ENCODE assay signal across 10 cellular contexts in the genomic region with DNA sequence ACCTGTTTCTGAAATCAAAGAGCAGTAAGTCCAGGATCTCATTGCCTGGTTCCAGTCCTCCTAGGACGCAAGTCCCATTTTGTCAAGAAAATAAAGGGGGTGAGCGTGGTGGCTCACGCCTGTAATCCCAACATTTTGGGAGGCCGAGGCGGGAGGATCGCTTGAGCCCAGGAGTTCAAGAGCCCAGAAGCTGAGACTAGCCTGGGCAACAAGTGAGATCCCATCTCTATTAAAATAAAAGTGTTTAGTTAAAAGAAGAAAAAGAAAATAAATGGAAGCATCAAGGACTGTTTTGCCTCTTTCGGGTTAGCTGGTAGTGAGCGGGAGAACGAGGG. TPM values are rescaled to one million over a fixed set of nuclear protein-coding genes. Genes with fewer than 3 reads are reported as not detected.
DNase-seq lines count a peak whose midpoint lies in the region; ATAC-seq, FAIRE-seq and TF ChIP-seq lines count a peak whose summit lies in the region.
"Had no signal": no experiment of that assay in that cellular context is flagged by ENCODE, and none has a peak within 500 bp of the region (broad histone marks: within the 10 kb centered on the region; RNA-seq: fewer than 3 reads in every experiment).

No MANE protein-coding gene starts in this region.

- no peak for FAIRE-seq in keratinocyte (lab: Jason Lieb, UNC)

- CTCF ChIA-PET in activated CD8-positive, alpha-beta T cell treated with anti-CD3 and anti-CD28 coated beads, Interleukin-2, amount 10 ng/mL, durations not matched to agents 7 days and 5 days (lab: Charles Lee), result interaction anchor here (1.3 to 2.8 kb wide), 4 partner anchors 15 to 471 kb away, joined by 3 to 7 read pairs (median 3); a partner anchor contains a TSS

- H4K20me1 ChIP-seq in keratinocyte (ENCODE audit: control insufficient read depth, extremely low read depth, insufficient read depth, low read length), result no peaks in the 10 kb centered on the region

- peaks cover 23% of the 10 kb centered on the region for H3K4me1 Mint-ChIP-seq in T-helper 1 cell treated with Interleukin-12 subunit alpha and Interleukin-12 subunit beta and Interleukin-4 antibody, amounts not matched to agents 30 μg/mL and 1 μg/mL, for 36 hours (ENCODE audit: low read depth)
- peaks cover 48% of the 10 kb centered on the region for H3K4me1 Mint-ChIP-seq in activated CD8-positive, alpha-beta T cell treated with anti-CD3 and anti-CD28 coated beads, Interleukin-2, amount 10 ng/mL, durations not matched to agents 7 days and 5 days (ENCODE audit: low read depth)

- H3K36me3 ChIP-seq in keratinocyte (ENCODE audit: control insufficient read depth in 2 of 2, extremely low read depth in 1 of 2, insufficient read depth in 2 of 2, low read length in 2 of 2), result peaks cover 0 to 4% of the 10 kb centered on the region in 2 experiments
- peaks cover 0 to 16% (median 11%) of the 10 kb centered on the region in 5 donors for H3K36me3 ChIP-seq in subcutaneous abdominal adipose tissue (ENCODE audit: control insufficient read depth in 5 of 5, insufficient read depth in 5 of 5, low read length in 5 of 5)

- no peak for TF ChIP-seq CTCF in keratinocyte (optimal IDR thresholded peaks at IDR 0.05 in 1 of 3, IDR thresholded peaks at IDR 0.05 in 1 of 3, conservative IDR thresholded peaks at IDR 0.05 in 1 of 3; ENCODE audit: extremely low read depth in 1 of 3, insufficient read depth in 2 of 3, low read length in 3 of 3)

- peak overlapping the region; percentile 93 for H3K27ac Mint-ChIP-seq in T-helper 1 cell treated with Interleukin-12 subunit alpha and Interleukin-12 subunit beta and Interleukin-4 antibody, amounts not matched to agents 30 μg/mL and 1 μg/mL, for 36 hours
- peak overlapping the region; percentile 95 for H3K27ac Mint-ChIP-seq in activated CD8-positive, alpha-beta T cell treated with anti-CD3 and anti-CD28 coated beads, Interleukin-2, amount 10 ng/mL, durations not matched to agents 7 days and 5 days

- POLR2A ChIA-PET in activated CD8-positive, alpha-beta T cell treated with anti-CD3 and anti-CD28 coated beads, Interleukin-2, amount 10 ng/mL, durations not matched to agents 7 days and 5 days (lab: Charles Lee), result interaction anchor here (0.6 to 1.4 kb wide), 10 partner anchors 9 to 133 kb away, joined by 3 to 10 read pairs (median 4); a partner anchor contains a TSS

- peaks cover 10% of the 10 kb centered on the region for H3K36me3 Mint-ChIP-seq in T-helper 1 cell treated with Interleukin-12 subunit alpha and Interleukin-12 subunit beta and Interleukin-4 antibody, amounts not matched to agents 30 μg/mL and 1 μg/mL, for 36 hours (ENCODE audit: low read depth)
- peaks cover 19% of the 10 kb centered on the region for H3K36me3 Mint-ChIP-seq in activated CD8-positive, alpha-beta T cell treated with anti-CD3 and anti-CD28 coated beads, Interleukin-2, amount 10 ng/mL, durations not matched to agents 7 days and 5 days (ENCODE audit: low read depth)

- peak overlapping the region in 2 of 3 experiments; percentile 72 to 74 for H3K4me3 ChIP-seq in keratinocyte (ENCODE audit: control insufficient read depth in 2 of 3, extremely low read depth in 1 of 3, insufficient read depth in 2 of 3, low read depth in 1 of 3, low read length in 3 of 3)
- peak overlapping the region; percentile 72 to 95 (median 87) for H3K4me3 ChIP-seq in subcutaneous abdominal adipose tissue (ENCODE audit: low read depth in 1 of 5, low read length in 5 of 5)

- DNase-seq in T-helper 1 cell (no peak), keratinocyte (ENCODE audit: low read depth, low spot score) (no peak), NOMO-1 treated with dmso at 0.1 percent for 144 hours (lab: John Stamatoyannopoulos, UW; ENCODE audit: unreplicated experiment) (no peak), islet precursor cell (no peak), amniotic stem cell (lab: John Stamatoyannopoulos, UW) (no peak)
- DNase-seq in activated CD8-positive, alpha-beta T cell treated with anti-CD3 and anti-CD28 coated beads, Interleukin-2, amount 10 ng/mL, durations not matched to agents 7 days and 5 days, result no peak

- peak overlapping the region; percentile 87 for H3K4me3 Mint-ChIP-seq in T-helper 1 cell treated with Interleukin-12 subunit alpha and Interleukin-12 subunit beta and Interleukin-4 antibody, amounts not matched to agents 30 μg/mL and 1 μg/mL, for 36 hours
- peak overlapping the region; percentile 87 for H3K4me3 Mint-ChIP-seq in activated CD8-positive, alpha-beta T cell treated with anti-CD3 and anti-CD28 coated beads, Interleukin-2, amount 10 ng/mL, durations not matched to agents 7 days and 5 days

- no peaks in the 10 kb centered on the region for H3K79me2 ChIP-seq in keratinocyte (ENCODE audit: control insufficient read depth, insufficient read depth, low read length)

- H3K27ac ChIP-seq in keratinocyte (ENCODE audit: control insufficient read depth, insufficient read depth, low read length) (no peak overlapping the region), subcutaneous abdominal adipose tissue (ENCODE audit: low read depth, low read length) (no peak overlapping the region)

- peak overlapping the region; percentile 18 for H3K9ac ChIP-seq in keratinocyte (ENCODE audit: control insufficient read depth, extremely low read depth, insufficient read depth, low read length)
- peak overlapping the region in 3 of 5 donors; percentile 78 to 92 (median 88) for H3K9ac ChIP-seq in subcutaneous abdominal adipose tissue (ENCODE audit: low read length in 5 of 5)

- no peaks in the 10 kb centered on the region for H3K9me3 ChIP-seq in keratinocyte (ENCODE audit: control insufficient read depth, low read depth, low read length)
- H3K9me3 ChIP-seq in subcutaneous abdominal adipose tissue (ENCODE audit: control insufficient read depth in 5 of 5, low read length in 5 of 5), result peaks cover 0 to 13% (median 8%) of the 10 kb centered on the region in 5 donors

- dilution Hi-C loops in keratinocyte (cut with MboI; ENCODE audit: extremely low pct_ligation_motif_present, low sequenced_read_pairs), result no loop called here

- no peak for ATAC-seq in activated CD8-positive, alpha-beta T cell treated with anti-CD3 and anti-CD28 coated beads, Interleukin-2, amount 10 ng/mL, durations not matched to agents 7 days and 5 days

- H3K27me3 Mint-ChIP-seq in T-helper 1 cell treated with Interleukin-12 subunit alpha and Interleukin-12 subunit beta and Interleukin-4 antibody, amounts not matched to agents 30 μg/mL and 1 μg/mL, for 36 hours (ENCODE audit: low read depth), result no peaks in the 10 kb centered on the region
- no peaks in the 10 kb centered on the region for H3K27me3 Mint-ChIP-seq in activated CD8-positive, alpha-beta T cell treated with anti-CD3 and anti-CD28 coated beads, Interleukin-2, amount 10 ng/mL, durations not matched to agents 7 days and 5 days (ENCODE audit: low read depth)

- no peaks in the 10 kb centered on the region for H3K9me1 ChIP-seq in keratinocyte (ENCODE audit: control insufficient read depth, extremely low read depth, insufficient read depth, low read length)

- H3K9me3 Mint-ChIP-seq in T-helper 1 cell treated with Interleukin-12 subunit alpha and Interleukin-12 subunit beta and Interleukin-4 antibody, amounts not matched to agents 30 μg/mL and 1 μg/mL, for 36 hours, result peaks cover 13% of the 10 kb centered on the region
- H3K9me3 Mint-ChIP-seq in activated CD8-positive, alpha-beta T cell treated with anti-CD3 and anti-CD28 coated beads, Interleukin-2, amount 10 ng/mL, durations not matched to agents 7 days and 5 days (ENCODE audit: insufficient read depth), result peaks cover 11% of the 10 kb centered on the region

- H3K4me1 ChIP-seq in keratinocyte (ENCODE audit: control insufficient read depth, extremely low read depth, insufficient read depth, low read length) (peaks cover 3% of the 10 kb centered on the region), subcutaneous abdominal adipose tissue (ENCODE audit: control insufficient read depth in 5 of 5, insufficient read depth in 5 of 5, low read length in 5 of 5) (peaks cover 0 to 17% (median 13%) of the 10 kb centered on the region in 5 donors)

- peak overlapping the region; percentile 61 for H3K4me2 ChIP-seq in keratinocyte (ENCODE audit: control insufficient read depth, extremely low read depth, insufficient read depth, low read depth, low read length)

- H3K27me3 ChIP-seq in keratinocyte (ENCODE audit: control insufficient read depth, extremely low read depth, insufficient read depth, low read length) (no peaks in the 10 kb centered on the region), subcutaneous abdominal adipose tissue (ENCODE audit: control insufficient read depth in 5 of 5, insufficient read depth in 4 of 5, low read length in 5 of 5) (no peaks in the 10 kb centered on the region)

- peak overlapping the region; percentile 71 for H2AFZ ChIP-seq in keratinocyte (ENCODE audit: control insufficient read depth, low read length)

RNA-seq across cellular contexts. Expression of a gene that starts 0.3 kb away (rescaled TPM):
- 10 to 100 TPM; 53.3 to 62.3 TPM for total RNA-seq in activated CD8-positive, alpha-beta T cell treated with anti-CD3 and anti-CD28 coated beads, Interleukin-2, amount 10 ng/mL, durations not matched to agents 7 days and 5 days
- polyA plus RNA-seq in keratinocyte, result 3.1 to 3.7 TPM (median 3.5 TPM) in 3 replicates
- 6.0 TPM for polyA plus RNA-seq in keratinocyte (2011; ENCODE audit: low read depth)
- polyA plus RNA-seq in keratinocyte (2011; cell fraction: cytosol; rRNA removed), result 1.4 and 1.9 TPM in 2 replicates
- 8.4 and 9.9 TPM in 2 replicates for polyA plus RNA-seq in keratinocyte (2011; cell fraction: nucleus; rRNA removed)
- polyA plus RNA-seq in keratinocyte (2012; ENCODE audit: low replicate concordance), result 3.6 and 6.0 TPM in 2 replicates
- 1.8 to 9.2 TPM (median 1.9 TPM) in 3 replicates for polyA minus RNA-seq in keratinocyte
- polyA minus RNA-seq in keratinocyte (2011; cell fraction: cytosol; rRNA and poly(A)+ RNA removed), result 1.5 TPM
- polyA minus RNA-seq in keratinocyte (2011; cell fraction: nucleus; rRNA and poly(A)+ RNA removed), result 2.4 and 3.1 TPM in 2 replicates

RNA-seq across cellular contexts. Expression of a gene that starts 16.6 kb away (rescaled TPM):
- total RNA-seq in activated CD8-positive, alpha-beta T cell treated with anti-CD3 and anti-CD28 coated beads, Interleukin-2, amount 10 ng/mL, durations not matched to agents 7 days and 5 days, result 100 to 1,000 TPM; 118 to 119 TPM
- polyA plus RNA-seq in keratinocyte, result 29.8 to 40.8 TPM (median 30.4 TPM) in 3 replicates
- 65.2 TPM for polyA plus RNA-seq in keratinocyte (2011; ENCODE audit: low read depth)
- 12.6 and 31.4 TPM in 2 replicates for polyA plus RNA-seq in keratinocyte (2011; cell fraction: cytosol; rRNA removed)
- 31.2 and 33.9 TPM in 2 replicates for polyA plus RNA-seq in keratinocyte (2011; cell fraction: nucleus; rRNA removed)
- polyA plus RNA-seq in keratinocyte (2012; ENCODE audit: low replicate concordance), result 42.3 and 64.9 TPM in 2 replicates
- 12.3 to 24.7 TPM (median 17.7 TPM) in 3 replicates for polyA minus RNA-seq in keratinocyte
- 45.8 TPM for polyA minus RNA-seq in keratinocyte (2011; cell fraction: cytosol; rRNA and poly(A)+ RNA removed)
- polyA minus RNA-seq in keratinocyte (2011; cell fraction: nucleus; rRNA and poly(A)+ RNA removed), result 16.0 and 17.0 TPM in 2 replicates

RNA-seq across cellular contexts. Expression of a gene that starts 26.2 kb away (rescaled TPM):
- not detected for total RNA-seq in activated CD8-positive, alpha-beta T cell treated with anti-CD3 and anti-CD28 coated beads, Interleukin-2, amount 10 ng/mL, durations not matched to agents 7 days and 5 days
- not detected in 3 replicates for polyA plus RNA-seq in keratinocyte
- not detected for polyA plus RNA-seq in keratinocyte (2011; ENCODE audit: low read depth)
- polyA plus RNA-seq in keratinocyte (2011; cell fraction: cytosol; rRNA removed), result not detected in 2 replicates
- not detected in 2 replicates for polyA plus RNA-seq in keratinocyte (2011; cell fraction: nucleus; rRNA removed)
- not detected in 2 replicates for polyA plus RNA-seq in keratinocyte (2012; ENCODE audit: low replicate concordance)
- polyA minus RNA-seq in keratinocyte, result not detected in 3 replicates
- polyA minus RNA-seq in keratinocyte (2011; cell fraction: cytosol; rRNA and poly(A)+ RNA removed), result not detected
- not detected in 2 replicates for polyA minus RNA-seq in keratinocyte (2011; cell fraction: nucleus; rRNA and poly(A)+ RNA removed)
- total RNA-seq: A172, pulmonary artery endothelial cell had no signal

RNA-seq across cellular contexts. Expression of a gene that starts 29.4 kb away (rescaled TPM):
- total RNA-seq in activated CD8-positive, alpha-beta T cell treated with anti-CD3 and anti-CD28 coated beads, Interleukin-2, amount 10 ng/mL, durations not matched to agents 7 days and 5 days, result 1 to 10 TPM in 1 of 2 experiments, under 1 TPM in 1; 0.68 to 1.6 TPM
- polyA plus RNA-seq in keratinocyte, result 0.14 to 0.99 TPM (median 0.43 TPM) in 3 replicates
- 0.87 TPM for polyA plus RNA-seq in keratinocyte (2011; ENCODE audit: low read depth)
- 0.32 and 1.1 TPM in 2 replicates for polyA plus RNA-seq in keratinocyte (2011; cell fraction: cytosol; rRNA removed)
- 0.29 TPM in 1 of 2 replicates, not detected in the other for polyA plus RNA-seq in keratinocyte (2011; cell fraction: nucleus; rRNA removed)
- 0.39 and 1.4 TPM in 2 replicates for polyA plus RNA-seq in keratinocyte (2012; ENCODE audit: low replicate concordance)
- polyA minus RNA-seq in keratinocyte, result not detected in 3 replicates
- 3.6 TPM for polyA minus RNA-seq in keratinocyte (2011; cell fraction: cytosol; rRNA and poly(A)+ RNA removed)
- polyA minus RNA-seq in keratinocyte (2011; cell fraction: nucleus; rRNA and poly(A)+ RNA removed), result not detected in 2 replicates

RNA-seq across cellular contexts. Expression of a gene that starts 35.9 kb away (rescaled TPM):
- 100 to 1,000 TPM; 471 to 518 TPM for total RNA-seq in activated CD8-positive, alpha-beta T cell treated with anti-CD3 and anti-CD28 coated beads, Interleukin-2, amount 10 ng/mL, durations not matched to agents 7 days and 5 days
- 509 to 705 TPM (median 560 TPM) in 3 replicates for polyA plus RNA-seq in keratinocyte
- 89.3 TPM for polyA plus RNA-seq in keratinocyte (2011; ENCODE audit: low read depth)
- 801 and 842 TPM in 2 replicates for polyA plus RNA-seq in keratinocyte (2011; cell fraction: cytosol; rRNA removed)
- polyA plus RNA-seq in keratinocyte (2011; cell fraction: nucleus; rRNA removed), result 260 and 322 TPM in 2 replicates
- polyA plus RNA-seq in keratinocyte (2012; ENCODE audit: low replicate concordance), result 625 and 648 TPM in 2 replicates
- polyA minus RNA-seq in keratinocyte, result 333 to 635 TPM (median 343 TPM) in 3 replicates
- 206 TPM for polyA minus RNA-seq in keratinocyte (2011; cell fraction: cytosol; rRNA and poly(A)+ RNA removed)
- 40.6 and 54.7 TPM in 2 replicates for polyA minus RNA-seq in keratinocyte (2011; cell fraction: nucleus; rRNA and poly(A)+ RNA removed)
